Comparison of ENCODE assay signal across 19 cellular contexts in genomic region chr3:157428957-157429356, GRCh38.
"Had no signal": no experiment of that assay in that cellular context is flagged by ENCODE, and none has a peak within 500 bp of the region (broad histone marks: within the 10 kb centered on the region; RNA-seq: fewer than 3 reads in every experiment).

No MANE protein-coding gene starts in this region.

- H3K36me3 ChIP-seq: neural progenitor cell, ovary, suprapubic skin, WERI-Rb-1 had no signal

- H3K4me2 ChIP-seq: neural progenitor cell had no signal

- H3K4me3 ChIP-seq: neural progenitor cell, ovary, suprapubic skin, upper lobe of left lung had no signal

- H3K9me3 ChIP-seq: ovary, suprapubic skin, upper lobe of left lung had no signal

- H3K4me3 Mint-ChIP-seq: activated CD8-positive, alpha-beta T cell treated with anti-CD3 and anti-CD28 coated beads for 36 hours; activated naive CD8-positive, alpha-beta T cell treated with anti-CD3 and anti-CD28 coated beads, Interleukin-2, amount 50 U/mL, for 24 hours; activated T-cell treated with anti-CD3 and anti-CD28 coated beads, Interleukin-2, amount 50 U/mL, for 72 hours; neural progenitor cell; T-helper 2 cell treated with Interferon-gamma antibody and Interleukin-4, amounts not matched to agents 5 μg/mL and 100 μg/mL, for 36 hours had no signal

- H3K27ac ChIP-seq: neural progenitor cell, ovary, suprapubic skin, upper lobe of left lung, WERI-Rb-1 had no signal

- DNase-seq: activated CD4-positive, alpha-beta T cell treated with anti-CD3 and anti-CD28 coated beads for 4 hours; activated CD8-positive, alpha-beta memory T cell treated with anti-CD3 and anti-CD28 coated beads, Interleukin-2, amount 50 U/mL, for 4 hours; activated naive CD4-positive, alpha-beta T cell treated with Interleukin-2 at 50 U/mL for 16 hours; activated naive CD8-positive, alpha-beta T cell treated with anti-CD3 and anti-CD28 coated beads, Interleukin-2, amount 50 U/mL, for 24 hours; activated T-cell treated with anti-CD3 and anti-CD28 coated beads, Interleukin-2, amount 50 U/mL, for 72 hours; central memory CD4-positive, alpha-beta T cell; effector memory CD4-positive, alpha-beta T cell; hypothalamus; kidney glomerular epithelial cell; midbrain; ovary; stimulated activated CD4-positive, alpha-beta T cell treated with anti-CD3 and anti-CD28 coated beads, Interleukin-2, amount 100 ng/mL, for 48 hours; stimulated activated naive CD4-positive, alpha-beta T cell treated with Interleukin-2 at 50 U/mL for 16 hours; upper lobe of left lung; WERI-Rb-1 had no signal

- H2AFZ ChIP-seq: neural progenitor cell had no signal

- H3K4me1 Mint-ChIP-seq: activated naive CD8-positive, alpha-beta T cell treated with anti-CD3 and anti-CD28 coated beads, Interleukin-2, amount 50 U/mL, for 24 hours had no signal

- H3K4me1 ChIP-seq: suprapubic skin, upper lobe of left lung had no signal

- H3K27me3 ChIP-seq: neural progenitor cell, ovary, suprapubic skin, upper lobe of left lung had no signal

- H3K27ac Mint-ChIP-seq: activated CD8-positive, alpha-beta T cell treated with anti-CD3 and anti-CD28 coated beads for 36 hours; activated naive CD8-positive, alpha-beta T cell treated with anti-CD3 and anti-CD28 coated beads, Interleukin-2, amount 50 U/mL, for 24 hours; activated T-cell treated with anti-CD3 and anti-CD28 coated beads, Interleukin-2, amount 50 U/mL, for 72 hours; neural progenitor cell; T-helper 2 cell treated with Interferon-gamma antibody and Interleukin-4, amounts not matched to agents 5 μg/mL and 100 μg/mL, for 36 hours had no signal

- H3K9ac ChIP-seq: neural progenitor cell had no signal

- H3K9me3 Mint-ChIP-seq: activated CD8-positive, alpha-beta T cell treated with anti-CD3 and anti-CD28 coated beads for 36 hours; T-helper 2 cell treated with Interferon-gamma antibody and Interleukin-4, amounts not matched to agents 5 μg/mL and 100 μg/mL, for 36 hours had no signal
